ENCODE assay signal across 8 cellular contexts in the genomic region with DNA sequence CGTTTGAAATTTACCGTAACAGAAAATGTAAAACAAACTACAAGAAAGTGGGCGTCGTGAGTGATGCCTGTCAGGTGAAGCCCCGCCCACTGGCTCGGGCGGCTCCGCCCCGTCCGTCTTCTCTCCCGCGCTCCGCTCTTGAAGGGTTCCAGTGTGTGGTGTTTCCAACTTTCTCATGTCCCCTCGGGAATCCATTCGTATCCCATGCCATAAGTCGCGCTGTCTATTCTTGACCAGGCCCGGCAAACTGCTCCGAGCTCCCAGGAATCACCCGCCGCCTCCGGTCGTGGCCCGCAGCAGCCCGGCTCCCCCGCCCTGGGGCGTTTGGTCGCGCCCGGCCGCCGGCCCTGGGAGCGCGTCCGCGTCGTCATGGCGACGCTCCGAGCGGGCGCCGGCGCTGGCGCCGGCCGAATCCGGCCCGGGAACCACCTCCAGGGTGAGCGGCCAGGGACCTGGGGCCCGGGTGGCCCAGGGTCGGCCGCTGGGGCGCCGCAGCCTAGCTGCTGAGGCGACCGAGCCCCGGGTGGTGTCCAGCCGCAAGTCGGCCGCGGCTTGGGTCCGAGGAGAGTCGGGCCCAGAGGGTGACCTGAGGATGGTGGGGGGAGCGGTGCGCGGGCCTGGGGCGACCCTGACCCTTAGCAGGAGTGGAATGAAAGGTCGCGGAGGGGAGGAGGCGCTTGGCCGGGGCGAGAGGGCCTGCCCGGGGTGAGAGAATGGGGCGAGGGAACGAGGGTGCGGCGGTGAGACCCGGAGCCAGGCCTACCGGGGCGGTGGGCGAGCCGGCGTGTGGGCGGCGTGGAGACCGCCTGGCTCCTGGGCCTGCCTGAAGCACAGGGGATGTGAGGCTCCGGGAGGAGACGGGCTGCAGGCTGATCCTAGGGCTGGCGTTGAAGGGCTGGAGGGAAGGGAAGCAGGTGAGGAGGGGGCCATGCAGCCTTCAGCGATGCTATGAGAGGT. TPM values are rescaled to one million over a fixed set of nuclear protein-coding genes. Genes with fewer than 3 reads are reported as not detected.
A peak's percentile ranks its signal among the peaks of the same experiment; 100 is the strongest.
DNase-seq lines count a peak whose midpoint lies in the region; ATAC-seq and TF ChIP-seq lines count a peak whose summit lies in the region.

A gene (plus strand): TSS at position 375 of the 957 bp plus-strand sequence. CDS start 1,683 bp downstream, outside the sequence.

- H3K27me3 ChIP-seq in GM06990 (replicated peaks; ENCODE audit: control insufficient read depth, insufficient read depth, low read length): no peaks in the 10 kb centered on the region; the same call in none of the 2 replicates

- peak; percentile 79 for DNase-seq in GM06990 (ENCODE audit: extremely low read depth, insufficient read length)
- DNase-seq in NCI-H1930 (lab: John Stamatoyannopoulos, UW): peak; percentile 28 to 74
- peak; percentile 75 for DNase-seq in activated CD8-positive, alpha-beta memory T cell treated with anti-CD3 and anti-CD28 coated beads for 24 hours
- DNase-seq in epithelial cell of proximal tubule (ENCODE audit: low read depth): no peak
- peak; percentile 71 for DNase-seq in midbrain (lab: John Stamatoyannopoulos, UW)
- peak; percentile 30 to 60 for DNase-seq in stimulated activated CD8-positive, alpha-beta memory T cell treated with anti-CD3 and anti-CD28 coated beads, Interleukin-2, amount 100 ng/mL, for 48 hours (ENCODE audit: low read depth in 2 of 2)

- TF ChIP-seq CTCF in GM06990 (IDR thresholded peaks at IDR 0.05; ENCODE audit: insufficient read depth, low read length, poor library complexity, severe bottlenecking): no peak
- no peak for TF ChIP-seq CTCF in epithelial cell of proximal tubule (conservative IDR thresholded peaks at IDR 0.05; ENCODE audit: low read depth, low read length)

- H3K4me3 ChIP-seq in GM06990 (replicated peaks; ENCODE audit: low read depth, low read length) (no peak within 1 kb of the TSS), epithelial cell of proximal tubule (ENCODE audit: low read depth, low read length) (peak within 1 kb of the TSS; percentile 93)

- H3K36me3 ChIP-seq in GM06990 (ENCODE audit: control insufficient read depth, insufficient read depth, low read length): no peaks in the 10 kb centered on the region

- peak; percentile 72 for ATAC-seq in HG02588 (IDR thresholded peaks at IDR 0.05; ENCODE audit: unreplicated experiment)
- ATAC-seq in GM18519 (IDR thresholded peaks at IDR 0.05; ENCODE audit: low FRiP score, unreplicated experiment): no peak

RNA-seq across cellular contexts. Expression of the gene that starts here (rescaled TPM):
- total RNA-seq in epithelial cell of proximal tubule: 0.80 TPM in 1 of 2 replicates, not detected in the other
